ENCODE assay signal across 18 cellular contexts in genomic region chr4:57374866-57375595, GRCh38.
DNase-seq lines count a peak whose midpoint lies in the region; ATAC-seq, FAIRE-seq and TF ChIP-seq lines count a peak whose summit lies in the region.
"Had no signal": no experiment of that assay in that cellular context is flagged by ENCODE, and none has a peak within 500 bp of the region (broad histone marks: within the 10 kb centered on the region; RNA-seq: fewer than 3 reads in every experiment).

No MANE protein-coding gene starts in this region.

- no peaks in the 10 kb centered on the region for H3K79me2 ChIP-seq in GM23338 (replicated peaks; ENCODE audit: insufficient read depth)
- H3K79me2 ChIP-seq in H1 (ENCODE audit: control insufficient read depth in 1 of 2, insufficient read depth in 2 of 2, low read length in 2 of 2): no peaks in the 10 kb centered on the region

- no peak overlapping the region for H3K14ac ChIP-seq in H1 (ENCODE audit: insufficient read length)

- peak; percentile 47 for ATAC-seq in GM23338
- no peak for ATAC-seq in HG02938 (IDR thresholded peaks at IDR 0.05; ENCODE audit: unreplicated experiment)
- no peak for ATAC-seq in HG03342 (IDR thresholded peaks at IDR 0.05; ENCODE audit: unreplicated experiment)
- ATAC-seq: HCT116, K562, Right ventricle myocardium inferior had no signal

- no peak for TF ChIP-seq RAD21 in H1 (IDR thresholded peaks at IDR 0.05 in 1 of 2, conservative IDR thresholded peaks at IDR 0.05 in 1 of 2; ENCODE audit: low read depth in 2 of 2, low read length in 2 of 2)

- H3K23me2 ChIP-seq in H1 (ENCODE audit: low read depth, low read length): no peaks in the 10 kb centered on the region

- TF ChIP-seq CTCF in GM23338 (conservative IDR thresholded peaks at IDR 0.05; ENCODE audit: low read depth in 2 of 2) (no peak), H1 (IDR thresholded peaks at IDR 0.05; ENCODE audit: control extremely low read depth in 1 of 3, insufficient read depth in 1 of 3, low read depth in 1 of 3, low read length in 3 of 3) (no peak)

- no peak overlapping the region for H3K27ac Mint-ChIP-seq in GM23338
- H3K27ac Mint-ChIP-seq: B cell; CD4-positive, CD25-positive, alpha-beta regulatory T cell had no signal

- H3K4me2 ChIP-seq in GM23338 (no peak overlapping the region), H1 (ENCODE audit: insufficient read depth in 1 of 2, low read depth in 2 of 2, low read length in 2 of 2) (0 out of 4 replicates have a peak overlapping the region, but pooled peaks of 1 of the 2 experiments have one; percentile 7)

- H3K4me1 ChIP-seq in GM23338 (ENCODE audit: insufficient read depth): peaks cover 7% of the 10 kb centered on the region; the same call in 1 of the 2 replicates
- no peaks in the 10 kb centered on the region for H3K4me1 ChIP-seq in H1 (replicated peaks in 1 of 4; ENCODE audit: control insufficient read depth in 3 of 4, insufficient read depth in 4 of 4, low read length in 3 of 4)

- no peak overlapping the region for H3K4me3 Mint-ChIP-seq in GM23338
- H3K4me3 Mint-ChIP-seq: B cell; CD4-positive, CD25-positive, alpha-beta regulatory T cell had no signal

- CTCF ChIA-PET in H1 (lab: Charles Lee; ENCODE audit: partially characterized antibody): no interaction called here

- H4K91ac ChIP-seq in H1 (replicated peaks; ENCODE audit: insufficient read length, low read length): no peak overlapping the region

- no peak for FAIRE-seq in H1 (lab: Jason Lieb, UNC)
- FAIRE-seq: K562 had no signal

- H2AK5ac ChIP-seq in H1 (ENCODE audit: low read depth, low read length): no peak overlapping the region

- no peak overlapping the region for H3K4ac ChIP-seq in H1 (replicated peaks; ENCODE audit: insufficient read length, low read depth, low read length)

- H2BK120ac ChIP-seq in H1 (replicated peaks; ENCODE audit: low read depth, low read length): no peak overlapping the region

- no peak overlapping the region for H3K9ac ChIP-seq in H1 (replicated peaks in 1 of 4; ENCODE audit: extremely low read depth in 1 of 4, low read depth in 3 of 4, low read length in 3 of 4)

- POLR2A ChIA-PET in H1 (lab: Charles Lee; ENCODE audit: partially characterized antibody): no interaction called here

- H3K27me3 Mint-ChIP-seq in GM23338 (ENCODE audit: insufficient read depth, low read depth, poor library complexity): no peaks in the 10 kb centered on the region
- H3K27me3 Mint-ChIP-seq: B cell; CD4-positive, CD25-positive, alpha-beta regulatory T cell had no signal

- peaks cover 19% of the 10 kb centered on the region for H3K4me1 Mint-ChIP-seq in GM23338
- H3K4me1 Mint-ChIP-seq: B cell; CD4-positive, CD25-positive, alpha-beta regulatory T cell had no signal

- H3K4me3 ChIP-seq in GM23338: no peak overlapping the region
- no peak overlapping the region; a peak in 1 of 8 replicates for H3K4me3 ChIP-seq in H1 (ENCODE audit: extremely low read depth in 1 of 4, insufficient read depth in 2 of 4, low read depth in 3 of 4, low read length in 4 of 4)
- H3K4me3 ChIP-seq: K562 had no signal

- no peaks in the 10 kb centered on the region for H3K79me1 ChIP-seq in H1 (ENCODE audit: low read depth, low read length)

- H3K9me3 Mint-ChIP-seq in GM23338: peaks cover 17% of the 10 kb centered on the region

- H3K9me3 ChIP-seq in H1 (ENCODE audit: insufficient read depth in 2 of 2, low read depth in 1 of 2, low read length in 1 of 2): peaks cover 0 to 10% of the 10 kb centered on the region in 2 experiments; a peak in 1 of 4 replicates

- no peak overlapping the region for H2AFZ ChIP-seq in GM23338
- 0 out of 2 replicates have a peak overlapping the region, but pooled peaks have one; percentile 39 for H2AFZ ChIP-seq in H1 (ENCODE audit: low read length)

- H3K23ac ChIP-seq in H1 (ENCODE audit: insufficient read length): no peak overlapping the region

- TF ChIP-seq EP300 in H1 (IDR thresholded peaks at IDR 0.05; ENCODE audit: borderline replicate concordance in 1 of 2, low read depth in 2 of 2, low read length in 2 of 2): no peak

- no peak overlapping the region for H3K18ac ChIP-seq in H1 (ENCODE audit: extremely low read depth, low read length)

- H3K27me3 ChIP-seq in GM23338 (ENCODE audit: insufficient read depth) (no peaks in the 10 kb centered on the region), H1 (replicated peaks in 1 of 4; ENCODE audit: control insufficient read depth in 3 of 4, extremely low read depth in 1 of 4, insufficient read depth in 3 of 4, low read length in 3 of 4) (no peaks in the 10 kb centered on the region)

- H4K5ac ChIP-seq in H1 (ENCODE audit: insufficient read length, low read depth, low read length): no peak overlapping the region

- H3F3A ChIP-seq in GM23338 (replicated peaks; ENCODE audit: low read depth): no peaks in the 10 kb centered on the region

- H2BK5ac ChIP-seq in H1 (ENCODE audit: low read depth, low read length): no peak overlapping the region

- H2BK20ac ChIP-seq in H1 (ENCODE audit: low read length): no peak overlapping the region

- H2BK15ac ChIP-seq in H1 (ENCODE audit: low read length): no peak overlapping the region

- H3K27ac ChIP-seq in GM23338 (ENCODE audit: low read depth) (no peak overlapping the region), H1 (ENCODE audit: low read depth, low read length) (no peak overlapping the region)

- H3K36me3 ChIP-seq in GM23338 (ENCODE audit: insufficient read depth) (no peaks in the 10 kb centered on the region), H1 (ENCODE audit: control insufficient read depth in 2 of 4, insufficient read depth in 4 of 4, low read length in 3 of 4) (no peaks in the 10 kb centered on the region)

- H4K8ac ChIP-seq in H1 (ENCODE audit: extremely low read depth, insufficient read depth, low read length): no peak overlapping the region

- H2BK12ac ChIP-seq in H1 (ENCODE audit: low read depth, low read length): no peak overlapping the region

- peaks cover 16% of the 10 kb centered on the region for H3K36me3 Mint-ChIP-seq in GM23338 (ENCODE audit: low read depth)
- H3K36me3 Mint-ChIP-seq: CD4-positive, CD25-positive, alpha-beta regulatory T cell had no signal

- TF ChIP-seq POLR2A in H1 (IDR thresholded peaks at IDR 0.05; ENCODE audit: control extremely low read depth in 1 of 2, low read depth in 2 of 2, low read length in 2 of 2): no peak

- 100% methylated on average over 1 of the region's 1 CpG; no CpG with 5 or more reads in 1 of the 2 experiments for WGBS in H1 (ENCODE audit: extremely low coverage in 1 of 2, insufficient coverage in 1 of 2, insufficient read length in 1 of 2, insufficient replicate concordance in 2 of 2, low coverage in 1 of 2, low lambda C conversion rate in 2 of 2, missing lambda C conversion rate in 1 of 2), 2 experiments

- no peak overlapping the region for H3K56ac ChIP-seq in H1 (replicated peaks; ENCODE audit: insufficient read length, low read depth, low read length)

- H3K9me2 ChIP-seq in GM23338 (ENCODE audit: insufficient read depth): peaks cover 21% of the 10 kb centered on the region

- DNase-seq in GM23338 (ENCODE audit: low spot score) (peak; percentile 15), RPMI7951 (ENCODE audit: low read depth) (peak; percentile 86), H1 (ENCODE audit: low read depth in 1 of 2, low spot score in 2 of 2) (no peak), kidney glomerular epithelial cell (lab: John Stamatoyannopoulos, UW) (no peak), NCI-H2171 treated with DMSO at 0.1 percent for 48 hours (lab: John Stamatoyannopoulos, UW) (no peak)
- DNase-seq: ACHN; CD4-positive, CD25-positive, alpha-beta regulatory T cell; MV-4-11; NCI-H1417 treated with DMSO at 0.1 percent for 48 hours; NCI-H2029; NCI-H510A treated with DMSO at 0.1 percent for 48 hours; NCI-H82 had no signal

- no peaks in the 10 kb centered on the region for H4K20me1 ChIP-seq in GM23338 (replicated peaks; ENCODE audit: insufficient read depth)
- H4K20me1 ChIP-seq in H1 (replicated peaks in 1 of 2; ENCODE audit: control insufficient read depth in 1 of 2, insufficient read depth in 2 of 2, low read length in 2 of 2): no peaks in the 10 kb centered on the region

TF ChIP-seq in GM23338, 12 proteins besides CTCF, POLR2A, EP300 and RAD21 (continues in another document):
- no peak for TF ChIP-seq EZH2 (IDR thresholded peaks at IDR 0.05; ENCODE audit: low read depth, unreplicated experiment)

TF ChIP-seq in H1, 55 proteins besides CTCF, POLR2A, EP300 and RAD21 (continues in another document):
- TF ChIP-seq YY1 (IDR thresholded peaks at IDR 0.05; ENCODE audit: low read depth, low read length): no peak
- no peak for TF ChIP-seq SUZ12 (IDR thresholded peaks at IDR 0.05; ENCODE audit: low read length)
- no peak for TF ChIP-seq KDM5A (IDR thresholded peaks at IDR 0.05; ENCODE audit: low read length)
- no peak for TF ChIP-seq JUN (IDR thresholded peaks at IDR 0.05; ENCODE audit: low read depth, low read length)
- no peak for TF ChIP-seq ATF3 (IDR thresholded peaks at IDR 0.05; ENCODE audit: insufficient read depth, low read depth, low read length)
- TF ChIP-seq BRCA1 (IDR thresholded peaks at IDR 0.05; ENCODE audit: low read depth, low read length): no peak
- TF ChIP-seq CBX8 (IDR thresholded peaks at IDR 0.05; ENCODE audit: borderline replicate concordance, low read depth, low read length): no peak
- no peak for TF ChIP-seq SP4 (IDR thresholded peaks at IDR 0.05; ENCODE audit: low read length)
- no peak for TF ChIP-seq RFX5 (IDR thresholded peaks at IDR 0.05; ENCODE audit: borderline replicate concordance, low read depth, low read length)
- no peak for TF ChIP-seq EZH2 (IDR thresholded peaks at IDR 0.05; ENCODE audit: low read depth, low read length, severe bottlenecking)
- no peak for TF ChIP-seq SIN3A (conservative IDR thresholded peaks at IDR 0.05 in 1 of 2, IDR thresholded peaks at IDR 0.05 in 1 of 2; ENCODE audit: low read depth in 1 of 2, low read length in 2 of 2)
- TF ChIP-seq CHD1 (IDR thresholded peaks at IDR 0.05; ENCODE audit: low read depth, low read length): no peak
- no peak for TF ChIP-seq TAF1 (IDR thresholded peaks at IDR 0.05; ENCODE audit: low read depth, low read length)
- TF ChIP-seq CTBP2 (IDR thresholded peaks at IDR 0.05; ENCODE audit: borderline replicate concordance, insufficient read depth, insufficient read length, low read length): no peak

Comparison
In these comparisons a context has a peak if more than half of its experiments do, and no peak if none do; other contexts are left out.
1. DNase-seq: peak in GM23338 (single experiment) and RPMI7951 (single experiment); none in H1 (0 of 2), kidney glomerular epithelial cell (single experiment) and NCI-H2171 treated with DMSO at 0.1 percent for 48 hours (single experiment).